ENCODE assay signal across 9 cellular contexts in the genomic region with DNA sequence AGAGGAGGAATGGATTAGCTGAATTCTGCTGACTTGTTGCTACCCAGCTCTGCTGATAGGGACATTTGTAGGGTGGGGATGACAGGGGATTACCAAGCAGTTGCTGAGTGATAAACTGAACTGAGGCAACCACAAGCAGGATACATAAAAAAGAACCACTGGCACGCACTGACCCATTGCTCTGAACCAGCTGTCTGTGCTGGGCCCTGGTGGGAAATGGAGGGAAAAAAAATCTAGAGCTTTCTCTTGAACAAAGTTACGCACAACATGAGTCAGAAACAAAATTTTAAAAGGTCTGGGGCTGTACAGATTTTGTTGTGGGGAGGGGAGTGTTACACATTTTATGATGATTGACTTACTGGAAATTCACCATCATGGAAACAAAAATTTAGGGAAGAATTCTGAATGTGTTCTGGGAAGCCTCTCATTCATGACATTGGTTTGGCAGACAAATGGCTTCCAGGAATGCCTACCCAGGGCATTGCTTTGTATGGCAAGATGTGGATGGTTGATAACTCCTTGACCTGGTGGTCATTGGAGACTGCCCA. TPM values are rescaled to one million over a fixed set of nuclear protein-coding genes. Genes with fewer than 3 reads are reported as not detected.
A peak's percentile ranks its signal among the peaks of the same experiment; 100 is the strongest.
DNase-seq lines count a peak whose midpoint lies in the region; ATAC-seq and TF ChIP-seq lines count a peak whose summit lies in the region.
"Had no signal": no experiment of that assay in that cellular context is flagged by ENCODE, and none has a peak within 500 bp of the region (broad histone marks: within the 10 kb centered on the region; RNA-seq: fewer than 3 reads in every experiment).

No MANE protein-coding gene starts in this region.

- H3K79me2 ChIP-seq in ACC112 (ENCODE audit: control insufficient read depth, insufficient read depth, low read length, unreplicated experiment) (peaks cover 87% of the 10 kb centered on the region), neural progenitor cell (ENCODE audit: low read depth) (peaks cover 14% of the 10 kb centered on the region)

- H4K20me1 ChIP-seq in neural progenitor cell (ENCODE audit: low read depth): peaks cover 18% of the 10 kb centered on the region

- DNase-seq in GM19238 (ENCODE audit: insufficient read length, low spot score) (peak; percentile 17), amniotic epithelial cell (ENCODE audit: low read depth) (peak; percentile 88), neural progenitor cell (ENCODE audit: low spot score) (no peak), retina (no peak), progenitor cell of endocrine pancreas (ENCODE audit: low spot score, unreplicated experiment) (no peak)
- DNase-seq: activated naive CD8-positive, alpha-beta T cell treated with anti-CD3 and anti-CD28 coated beads, Interleukin-2, amount 10 ng/mL, durations not matched to agents 7 days and 5 days had no signal

- H3K27me3 ChIP-seq in ACC112 (ENCODE audit: insufficient read depth, low read length) (no peaks in the 10 kb centered on the region), neural progenitor cell (no peaks in the 10 kb centered on the region)

- no peak overlapping the region for H3K4me2 ChIP-seq in neural progenitor cell

- H3K4me3 ChIP-seq in ACC112 (ENCODE audit: low read depth, low read length): no peak overlapping the region
- no peak overlapping the region for H3K4me3 ChIP-seq in neural progenitor cell

- H3K27ac ChIP-seq in ACC112 (ENCODE audit: low read depth, low read length): peak overlapping the region; percentile 64; the same call in 1 of the 2 replicates
- no peak overlapping the region for H3K27ac ChIP-seq in neural progenitor cell

- no peaks in the 10 kb centered on the region for H3K9me3 ChIP-seq in neural progenitor cell (ENCODE audit: low read depth)

- H2AFZ ChIP-seq in ACC112 (ENCODE audit: low read length, unreplicated experiment): no peak overlapping the region
- H2AFZ ChIP-seq in neural progenitor cell (replicated peaks): no peak overlapping the region

- peak; percentile 92 for ATAC-seq in HG03354 (IDR thresholded peaks at IDR 0.05; ENCODE audit: poor library complexity, severe bottlenecking, unreplicated experiment)
- no peak for ATAC-seq in HG03139 (IDR thresholded peaks at IDR 0.05; ENCODE audit: unreplicated experiment)

- H3K36me3 ChIP-seq in ACC112 (ENCODE audit: insufficient read depth, low read length): no peaks in the 10 kb centered on the region
- no peaks in the 10 kb centered on the region for H3K36me3 ChIP-seq in neural progenitor cell

- TF ChIP-seq CTCF in neural progenitor cell (IDR thresholded peaks at IDR 0.05) (no peak), progenitor cell of endocrine pancreas (IDR thresholded peaks at IDR 0.05; ENCODE audit: unreplicated experiment) (no peak)

- H3K4me3 Mint-ChIP-seq in neural progenitor cell (no peak overlapping the region), progenitor cell of endocrine pancreas (ENCODE audit: low read depth) (no peak overlapping the region)
- H3K4me3 Mint-ChIP-seq: activated naive CD8-positive, alpha-beta T cell treated with anti-CD3 and anti-CD28 coated beads, Interleukin-2, amount 10 ng/mL, durations not matched to agents 7 days and 5 days had no signal

- H3K4me1 ChIP-seq in ACC112 (ENCODE audit: control insufficient read depth, insufficient read depth, low read length, unreplicated experiment) (peaks cover 44% of the 10 kb centered on the region), neural progenitor cell (peaks cover 3% of the 10 kb centered on the region)

- H3K27me3 Mint-ChIP-seq in neural progenitor cell (ENCODE audit: insufficient read depth, low read depth) (no peaks in the 10 kb centered on the region), progenitor cell of endocrine pancreas (no peaks in the 10 kb centered on the region)

- no peaks in the 10 kb centered on the region for H3K9me3 Mint-ChIP-seq in neural progenitor cell
- no peaks in the 10 kb centered on the region for H3K9me3 Mint-ChIP-seq in progenitor cell of endocrine pancreas (ENCODE audit: low read depth)
- H3K9me3 Mint-ChIP-seq: activated naive CD8-positive, alpha-beta T cell treated with anti-CD3 and anti-CD28 coated beads, Interleukin-2, amount 10 ng/mL, durations not matched to agents 7 days and 5 days had no signal

- peak overlapping the region; percentile 27 for H3K27ac Mint-ChIP-seq in neural progenitor cell
- H3K27ac Mint-ChIP-seq in progenitor cell of endocrine pancreas: no peak overlapping the region
- H3K27ac Mint-ChIP-seq: activated naive CD8-positive, alpha-beta T cell treated with anti-CD3 and anti-CD28 coated beads, Interleukin-2, amount 10 ng/mL, durations not matched to agents 7 days and 5 days had no signal

- H3K9ac ChIP-seq in neural progenitor cell: no peak overlapping the region

- H3K36me3 Mint-ChIP-seq in neural progenitor cell: no peaks in the 10 kb centered on the region
- no peaks in the 10 kb centered on the region for H3K36me3 Mint-ChIP-seq in progenitor cell of endocrine pancreas (ENCODE audit: insufficient read depth)

- H3F3A ChIP-seq in neural progenitor cell (ENCODE audit: low read depth): no peaks in the 10 kb centered on the region

- H3K4me1 Mint-ChIP-seq in neural progenitor cell (peaks cover 9% of the 10 kb centered on the region), progenitor cell of endocrine pancreas (ENCODE audit: low read depth) (peaks cover 17% of the 10 kb centered on the region)

RNA-seq across cellular contexts. Expression of gene FOXO3, which starts 37.7 kb away (rescaled TPM):
- total RNA-seq in neural progenitor cell (ENCODE audit: low replicate concordance) (13.7 and 17.1 TPM in 2 replicates), progenitor cell of endocrine pancreas (45.2 and 47.6 TPM in 2 replicates)

Comparison
In these comparisons a context has a peak if more than half of its experiments do, and no peak if none do; other contexts are left out.
1. DNase-seq: peak in GM19238 (single experiment) and amniotic epithelial cell (single experiment); none in neural progenitor cell (single experiment), retina (single experiment) and progenitor cell of endocrine pancreas (single experiment).